In genomic region chr12:20289512-20289911, GRCh38 we compare ENCODE assay signal across 29 cellular contexts.
"Had no signal": no experiment of that assay in that cellular context is flagged by ENCODE, and none has a peak within 500 bp of the region (broad histone marks: within the 10 kb centered on the region; RNA-seq: fewer than 3 reads in every experiment).

No MANE protein-coding gene starts in this region.

- H3K36me3 ChIP-seq: adrenal gland, ascending aorta, breast epithelium, cardiac muscle cell, colonic mucosa, esophagus squamous epithelium, gastrocnemius medialis, heart left ventricle had no signal

- H3K9me3 ChIP-seq: adrenal gland, ascending aorta, colonic mucosa, gastrocnemius medialis had no signal

- H3K4me1 ChIP-seq: adrenal gland, ascending aorta, breast epithelium, colonic mucosa, esophagus squamous epithelium, foreskin keratinocyte, gastrocnemius medialis, heart left ventricle had no signal

- H3K4me3 ChIP-seq: adrenal gland, ascending aorta, breast epithelium, cardiac muscle cell, colonic mucosa, esophagus squamous epithelium, gastrocnemius medialis, heart left ventricle had no signal

- H3K27ac ChIP-seq: adrenal gland, ascending aorta, breast epithelium, cardiac muscle cell, colonic mucosa, epithelial cell of prostate, esophagus squamous epithelium, foreskin keratinocyte, gastrocnemius medialis, heart left ventricle had no signal

- DNase-seq: activated CD4-positive, alpha-beta memory T cell treated with anti-CD3 and anti-CD28 coated beads for 36 hours; activated CD4-positive, alpha-beta T cell treated with anti-CD3 and anti-CD28 coated beads for 36 hours; activated CD4-positive, alpha-beta T cell treated with anti-CD3 and anti-CD28 coated beads, Interleukin-2, amount 10 ng/mL, durations not matched to agents 24 days and 14 days; activated CD4-positive, CD25-positive, alpha-beta regulatory T cell; activated CD4-positive, CD25-positive, alpha-beta regulatory T cell treated with anti-CD3 and anti-CD28 coated beads, Interleukin-2, amount 50 U/mL, for 72 hours; activated CD8-positive, alpha-beta memory T cell treated with anti-CD3 and anti-CD28 coated beads, Interleukin-2, amount 10 ng/mL, durations not matched to agents 7 days and 5 days; activated CD8-positive, alpha-beta memory T cell treated with anti-CD3 and anti-CD28 coated beads, Interleukin-2, amount 50 U/mL, for 4 hours; activated CD8-positive, alpha-beta T cell treated with anti-CD3 and anti-CD28 coated beads, Interleukin-2, amount 10 ng/mL, durations not matched to agents 7 days and 5 days; activated effector memory CD4-positive, alpha-beta T cell treated with anti-CD3 and anti-CD28 coated beads, Interleukin-2, amount 50 U/mL, for 16 hours; activated naive CD4-positive, alpha-beta T cell treated with anti-CD3 and anti-CD28 coated beads for 36 hours; activated naive CD8-positive, alpha-beta T cell treated with anti-CD3 and anti-CD28 coated beads for 36 hours; activated naive CD8-positive, alpha-beta T cell treated with anti-CD3 and anti-CD28 coated beads, Interleukin-2, amount 50 U/mL, for 24 hours; activated T-cell treated with anti-CD3 and anti-CD28 coated beads, Interleukin-2, amount 50 U/mL, for 1 hour; activated T-cell treated with anti-CD3 and anti-CD28 coated beads, Interleukin-2, amount 50 U/mL, for 48 hours; adrenal gland; central memory CD4-positive, alpha-beta T cell; cerebellar nuclear complex; colonic mucosa; effector CD8-positive, alpha-beta T cell; esophagus squamous epithelium; foreskin keratinocyte; gastrocnemius medialis; glutamatergic neuron; heart left ventricle; T-helper 2 cell had no signal

- ATAC-seq: activated CD4-positive, alpha-beta T cell treated with anti-CD3 and anti-CD28 coated beads for 36 hours; activated CD8-positive, alpha-beta memory T cell treated with anti-CD3 and anti-CD28 coated beads, Interleukin-2, amount 10 ng/mL, durations not matched to agents 7 days and 5 days; activated CD8-positive, alpha-beta T cell treated with anti-CD3 and anti-CD28 coated beads, Interleukin-2, amount 10 ng/mL, durations not matched to agents 7 days and 5 days; activated naive CD8-positive, alpha-beta T cell treated with anti-CD3 and anti-CD28 coated beads, Interleukin-2, amount 50 U/mL, for 24 hours; foreskin keratinocyte; gastrocnemius medialis; heart left ventricle had no signal

- H3K27me3 ChIP-seq: adrenal gland, ascending aorta, breast epithelium, cardiac muscle cell, colonic mucosa, esophagus squamous epithelium, foreskin keratinocyte, gastrocnemius medialis, heart left ventricle had no signal
